In genomic region chr2:28637066-28637571, GRCh38 we compare ENCODE assay signal across 8 cellular contexts.
DNase-seq lines count a peak whose midpoint lies in the region; ATAC-seq and TF ChIP-seq lines count a peak whose summit lies in the region.
"Not testable (repeated sequence)": the region's sequence is repeated elsewhere in the genome, so short reads cannot be mapped to it uniquely, and the experiment has no call there.

No MANE protein-coding gene starts in this region.

- H3K27ac ChIP-seq in coronary artery (peak overlapping the region; percentile 85 to 90), hepatocyte (peak overlapping the region; percentile 92), gastrocnemius medialis (peak overlapping the region; percentile 74 to 92 (median 88)), thyroid gland (peak overlapping the region in 1 of 3 donors; percentile 17)

- in situ Hi-C loops in gastrocnemius medialis (cut with MboI; ENCODE audit: low sequenced_read_pairs in 4 of 4), result not testable (repeated sequence)

- H3K4me1 ChIP-seq in hepatocyte (ENCODE audit: insufficient read depth), result peaks cover 26% of the 10 kb centered on the region
- peaks cover 36 to 47% of the 10 kb centered on the region in 2 donors for H3K4me1 ChIP-seq in gastrocnemius medialis
- peaks cover 0 to 22% of the 10 kb centered on the region in 2 donors for H3K4me1 ChIP-seq in thyroid gland

- not testable (repeated sequence) for ATAC-seq in activated T-helper 17 cell treated with anti-CD3 and anti-CD28 coated beads, Interleukin-2, amount 50 U/mL, for 72 hours (replicated peaks)
- ATAC-seq in Right ventricle myocardium inferior, result peak; percentile 67
- ATAC-seq in gastrocnemius medialis, result peak; percentile 25 to 42

- H3K27me3 Mint-ChIP-seq in CD14-positive monocyte (ENCODE audit: low read depth in 3 of 3); activated T-helper 17 cell treated with anti-CD3 and anti-CD28 coated beads, Interleukin-2, amount 50 U/mL, for 72 hours; nephron (ENCODE audit: low read depth): not testable (repeated sequence)

- peaks cover 64 to 81% of the 10 kb centered on the region in 2 donors for H3K36me3 Mint-ChIP-seq in CD14-positive monocyte
- not testable (repeated sequence) for H3K36me3 Mint-ChIP-seq in activated T-helper 17 cell treated with anti-CD3 and anti-CD28 coated beads, Interleukin-2, amount 50 U/mL, for 72 hours (ENCODE audit: low read depth); nephron (ENCODE audit: low read depth)

- not testable (repeated sequence) for H3K9me3 Mint-ChIP-seq in CD14-positive monocyte; activated T-helper 17 cell treated with anti-CD3 and anti-CD28 coated beads, Interleukin-2, amount 50 U/mL, for 72 hours; nephron

- H3K4me3 ChIP-seq in coronary artery; hepatocyte; gastrocnemius medialis; thyroid gland (replicated peaks in 1 of 3): not testable (repeated sequence)

- not testable (repeated sequence) for H3K79me2 ChIP-seq in hepatocyte

- intact Hi-C loops in CD14-positive monocyte (cut with micrococcal nuclease); Right ventricle myocardium inferior (cut with DNase I); gastrocnemius medialis (cut with DNase I; ENCODE audit: low total_unique reads); thyroid gland (cut with DNase I): not testable (repeated sequence)

- not testable (repeated sequence) for H3K4me2 ChIP-seq in hepatocyte

- 82% methylated on average over 7 of the region's 7 CpGs for WGBS in hepatocyte (ENCODE audit: low lambda C conversion rate, missing lambda C conversion rate)
- 57 to 72% methylated on average over 7 of the region's 7 CpGs for whole genome bisulfite sequencing in thyroid gland, 2 donors

- H3K27ac Mint-ChIP-seq in CD14-positive monocyte (peak overlapping the region in 4 of 7 donors; percentile 21 to 87 (median 47)), nephron (peak overlapping the region; percentile 46 to 70 (median 62))
- peak overlapping the region; percentile 8 for H3K27ac Mint-ChIP-seq in activated T-helper 17 cell treated with anti-CD3 and anti-CD28 coated beads, Interleukin-2, amount 50 U/mL, for 72 hours

- not testable (repeated sequence) for TF ChIP-seq POLR2A in gastrocnemius medialis (IDR thresholded peaks at IDR 0.05); thyroid gland (IDR thresholded peaks at IDR 0.05)

- not testable (repeated sequence) for H3K4me3 Mint-ChIP-seq in CD14-positive monocyte; activated T-helper 17 cell treated with anti-CD3 and anti-CD28 coated beads, Interleukin-2, amount 50 U/mL, for 72 hours; nephron

- not testable (repeated sequence) for H2AFZ ChIP-seq in hepatocyte

- H3K36me3 ChIP-seq in hepatocyte (replicated peaks; ENCODE audit: insufficient read depth, low read depth); gastrocnemius medialis; thyroid gland: not testable (repeated sequence)

- H3K27me3 ChIP-seq in hepatocyte, gastrocnemius medialis, thyroid gland: not testable (repeated sequence)

- H3K9me3 ChIP-seq in hepatocyte (ENCODE audit: low read depth); gastrocnemius medialis; thyroid gland: not testable (repeated sequence)

- not testable (repeated sequence) for H4K20me1 ChIP-seq in hepatocyte (ENCODE audit: insufficient read depth, poor library complexity, severe bottlenecking)

- not testable (repeated sequence) for H3K9me2 ChIP-seq in hepatocyte (replicated peaks; ENCODE audit: insufficient read depth)

- not testable (repeated sequence) for TF ChIP-seq CTCF in CD14-positive monocyte (IDR thresholded peaks at IDR 0.05); coronary artery (IDR thresholded peaks at IDR 0.05); hepatocyte (IDR thresholded peaks at IDR 0.05; ENCODE audit: poor library complexity); nephron (IDR thresholded peaks at IDR 0.05; ENCODE audit: unreplicated experiment in 3 of 3); gastrocnemius medialis (IDR thresholded peaks at IDR 0.05 in 4 of 5, conservative IDR thresholded peaks at IDR 0.05 in 1 of 5); thyroid gland (IDR thresholded peaks at IDR 0.05)

- not testable (repeated sequence) for DNase-seq in CD14-positive monocyte (ENCODE audit: low spot score); Right ventricle myocardium inferior (ENCODE audit: missing footprints); hepatocyte (ENCODE audit: low spot score)
- DNase-seq in coronary artery (ENCODE audit: low spot score) (peak; percentile 76), gastrocnemius medialis (peak; percentile 50 to 77), thyroid gland (peak; percentile 26 to 32)

- H3K4me1 Mint-ChIP-seq in CD14-positive monocyte, result not testable (repeated sequence)
- peaks cover 16% of the 10 kb centered on the region for H3K4me1 Mint-ChIP-seq in activated T-helper 17 cell treated with anti-CD3 and anti-CD28 coated beads, Interleukin-2, amount 50 U/mL, for 72 hours
- H3K4me1 Mint-ChIP-seq in nephron, result peaks cover 46% of the 10 kb centered on the region

Comparison
In these comparisons a context has a peak if more than half of its experiments do, and no peak if none do; other contexts are left out.
1. H3K27ac Mint-ChIP-seq: peak in every context shown above with its lines; median percentile 62 in nephron; 47 in CD14-positive monocyte; 8 in activated T-helper 17 cell treated with anti-CD3 and anti-CD28 coated beads, Interleukin-2, amount 50 U/mL, for 72 hours.